Comparison of ENCODE assay signal across 9 cellular contexts in genomic region chr20:2902818-2903217, GRCh38.
"Had no signal": no experiment of that assay in that cellular context is flagged by ENCODE, and none has a peak within 500 bp of the region (broad histone marks: within the 10 kb centered on the region; RNA-seq: fewer than 3 reads in every experiment).

No MANE protein-coding gene starts in this region.

- H3K4me3 ChIP-seq: GM23338 had no signal

- H3K9ac ChIP-seq: KMS-11 had no signal

- H3K4me2 ChIP-seq: GM23338, KMS-11 had no signal

- FAIRE-seq: H1, H54 had no signal

- ATAC-seq: GM23338 had no signal

- H2AFZ ChIP-seq: GM23338 had no signal

- DNase-seq: H9, HCEC 1CT, IMR-90, KBM-7 had no signal

- H3K27ac ChIP-seq: HL-60, KMS-11 had no signal
